Comparison of ENCODE assay signal across 1 cellular context in the genomic region with DNA sequence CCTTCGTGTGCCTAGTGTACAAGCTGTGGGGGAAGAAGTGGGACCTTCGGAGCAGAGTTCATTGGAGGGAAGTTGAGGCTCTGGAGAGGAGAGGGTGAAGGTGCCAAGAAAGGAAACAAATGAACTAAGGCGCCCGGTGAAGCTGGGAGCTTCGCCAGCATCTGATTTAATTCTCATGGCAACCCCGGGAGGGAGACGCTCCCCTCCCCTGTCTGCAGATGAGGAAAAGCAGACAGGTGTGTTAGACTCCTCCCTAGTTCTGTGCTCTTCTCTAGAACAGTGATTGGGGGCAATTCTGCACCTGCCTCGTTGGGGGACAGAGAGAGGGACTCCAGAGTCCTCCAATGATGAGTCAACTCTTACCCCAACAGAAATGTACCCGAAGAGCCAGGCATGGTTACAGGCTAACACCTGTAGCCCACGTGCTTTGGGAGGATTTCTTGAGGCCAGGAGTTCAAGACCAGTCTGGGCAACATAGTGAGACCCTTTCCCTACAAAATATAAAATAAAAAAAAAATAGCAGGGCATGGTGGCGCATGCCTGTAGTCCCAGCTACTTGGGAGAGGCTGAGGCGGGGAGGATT.
TF ChIP-seq lines count a peak whose summit lies in the region.

No MANE protein-coding gene starts in this region.

TF ChIP-seq in SK-N-SH, 30 proteins besides CTCF, POLR2A, EP300 and RAD21 (continued from another document):
- TF ChIP-seq USF2 (IDR thresholded peaks at IDR 0.05; ENCODE audit: borderline replicate concordance, low read depth, low read length) (no peak), RCOR1 (IDR thresholded peaks at IDR 0.05; ENCODE audit: low read length) (no peak), YY1 (IDR thresholded peaks at IDR 0.05; ENCODE audit: low read depth) (no peak)
